ENCODE assay signal across 15 cellular contexts in the genomic region with DNA sequence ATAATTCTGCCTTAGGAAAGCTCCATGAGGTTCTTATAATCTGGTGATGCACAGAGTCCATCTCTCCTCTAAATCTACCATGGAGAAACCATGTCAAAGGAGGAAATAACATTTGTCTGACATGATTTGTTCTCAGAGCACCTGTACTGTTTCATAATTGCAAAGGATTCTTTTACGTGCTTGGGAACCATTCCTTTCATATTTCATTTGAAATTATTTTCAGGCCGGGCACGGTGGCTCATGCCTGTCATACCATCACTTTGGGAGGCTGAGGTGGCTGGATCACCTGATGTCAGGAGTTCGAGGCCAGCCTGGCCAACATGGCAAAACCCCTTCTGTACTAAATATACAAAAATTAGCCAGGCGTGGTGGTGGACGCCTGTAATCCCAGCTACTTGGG.
A peak's percentile ranks its signal among the peaks of the same experiment; 100 is the strongest.
DNase-seq lines count a peak whose midpoint lies in the region; ATAC-seq, FAIRE-seq and TF ChIP-seq lines count a peak whose summit lies in the region.
"Had no signal": no experiment of that assay in that cellular context is flagged by ENCODE, and none has a peak within 500 bp of the region (broad histone marks: within the 10 kb centered on the region; RNA-seq: fewer than 3 reads in every experiment).

No MANE protein-coding gene starts in this region.

- TF ChIP-seq EP300 in A549 (IDR thresholded peaks at IDR 0.05), result no peak; a peak in 1 of 5 replicates

- no peaks in the 10 kb centered on the region for H3K36me3 ChIP-seq in OCI-LY3 (replicated peaks; ENCODE audit: low read depth, low read length)
- no peaks in the 10 kb centered on the region for H3K36me3 ChIP-seq in left lung
- H3K36me3 ChIP-seq: MG63, SJSA1 had no signal

- H3K27me3 Mint-ChIP-seq in nephron (ENCODE audit: low read depth), result peaks cover 4% of the 10 kb centered on the region
- H3K27me3 Mint-ChIP-seq: B cell had no signal

- peak overlapping the region; percentile 12; the same call in 1 of the 2 replicates for H2AFZ ChIP-seq in OCI-LY3 (ENCODE audit: low read depth, low read length)

- H3K4me2 ChIP-seq in A549 (peak overlapping the region; percentile 83), OCI-LY3 (ENCODE audit: low read length) (peak overlapping the region; percentile 49)

- H3K4me3 ChIP-seq in A549 (no peak overlapping the region), OCI-LY3 (ENCODE audit: low read length) (peak overlapping the region; percentile 9; the same call in 1 of the 2 replicates), left lung (no peak overlapping the region)
- H3K4me3 ChIP-seq: MG63, SJSA1 had no signal

- H3K27me3 ChIP-seq in OCI-LY3 (ENCODE audit: low read depth, low read length) (no peaks in the 10 kb centered on the region), left lung (no peaks in the 10 kb centered on the region)
- H3K27me3 ChIP-seq: MG63, SJSA1 had no signal

- ATAC-seq in A549, result no peak
- ATAC-seq in left lung, result no peak

- H3K4me1 ChIP-seq in A549, result peaks cover 80% of the 10 kb centered on the region
- H3K4me1 ChIP-seq in OCI-LY3 (ENCODE audit: low read length), result peaks cover 99% of the 10 kb centered on the region
- peaks cover 0 to 36% of the 10 kb centered on the region in 2 donors for H3K4me1 ChIP-seq in left lung

- intact Hi-C loops in left lung (cut with DNase I), result no loop called here

- no peaks in the 10 kb centered on the region for H4K20me1 ChIP-seq in OCI-LY3 (ENCODE audit: insufficient read depth, low read length)

- H3K4me3 Mint-ChIP-seq in nephron, result no peak overlapping the region
- H3K4me3 Mint-ChIP-seq: B cell had no signal

- H3K9me3 Mint-ChIP-seq in nephron, result peaks cover 3% of the 10 kb centered on the region

- peak overlapping the region in 2 of 3 experiments; percentile 28 to 72 for H3K27ac Mint-ChIP-seq in nephron
- H3K27ac Mint-ChIP-seq: B cell had no signal

- TF ChIP-seq POLR2A in A549 (IDR thresholded peaks at IDR 0.05; ENCODE audit: low read length), result no peak

- CTCF ChIA-PET in A549 (lab: Yijun Ruan, JAX), result interaction anchor here (0.7 to 2.7 kb wide), 9 partner anchors 11 to 178 kb away, joined by 3 to 11 read pairs (median 3); no protein-coding TSS in a partner anchor

- no peak for TF ChIP-seq RAD21 in A549 (conservative IDR thresholded peaks at IDR 0.05 in 1 of 2, IDR thresholded peaks at IDR 0.05 in 1 of 2)

- no peaks in the 10 kb centered on the region for H3K36me3 Mint-ChIP-seq in nephron (ENCODE audit: low read depth)

- H3K9me3 ChIP-seq in A549, result no peaks in the 10 kb centered on the region
- H3K9me3 ChIP-seq in OCI-LY3 (ENCODE audit: insufficient read depth, low read length), result no peaks in the 10 kb centered on the region
- H3K9me3 ChIP-seq in left lung, result no peaks in the 10 kb centered on the region
- H3K9me3 ChIP-seq: MG63, SJSA1 had no signal

- FAIRE-seq in A549 (lab: Jason Lieb, UNC), result no peak

- peak overlapping the region; percentile 46; the same call in 1 of the 2 replicates for H3K9ac ChIP-seq in OCI-LY3 (ENCODE audit: low read length)

- TF ChIP-seq CTCF in A549 (IDR thresholded peaks at IDR 0.05), result no peak
- TF ChIP-seq CTCF in OCI-LY3 (IDR thresholded peaks at IDR 0.05; ENCODE audit: low read depth, low read length), result no peak
- TF ChIP-seq CTCF in nephron (IDR thresholded peaks at IDR 0.05; ENCODE audit: unreplicated experiment in 3 of 3), result no peak
- no peak for TF ChIP-seq CTCF in left lung (IDR thresholded peaks at IDR 0.05)

- no peaks in the 10 kb centered on the region for H3K79me2 ChIP-seq in OCI-LY3 (ENCODE audit: low read length)

- 84% methylated on average over 5 of the region's 6 CpGs for WGBS in A549 (ENCODE audit: missing lambda C conversion rate)

- H3K4me1 Mint-ChIP-seq in nephron, result peaks cover 44% of the 10 kb centered on the region

- no peak for DNase-seq in A549 (ENCODE audit: low read depth in 1 of 2, low spot score in 1 of 2)
- DNase-seq in epithelial cell of prostate (ENCODE audit: low read depth, low spot score), result no peak
- DNase-seq in LoVo (ENCODE audit: low spot score), result no peak
- no peak for DNase-seq in Kasumi-1 (lab: John Stamatoyannopoulos, UW)
- DNase-seq in glomerular visceral epithelial cell (ENCODE audit: extremely low spot score), result no peak
- DNase-seq in left lung, result no peak
- DNase-seq: H7, NCI-H526 had no signal

- H3K27ac ChIP-seq in A549, result peak overlapping the region; percentile 77 to 89; a peak in 5 of 6 replicates
- peak overlapping the region; percentile 69 for H3K27ac ChIP-seq in OCI-LY3 (ENCODE audit: low read length)
- peak overlapping the region; percentile 97 for H3K27ac ChIP-seq in epithelial cell of prostate
- H3K27ac ChIP-seq in left lung, result peak overlapping the region in 1 of 2 donors; percentile 1
- H3K27ac ChIP-seq: 22Rv1, RWPE1, SJSA1 had no signal

- POLR2A ChIA-PET in A549 (lab: Yijun Ruan, JAX), result interaction anchor here (1.0 to 1.5 kb wide), 2 partner anchors 64 to 66 kb away, joined by 4 to 5 read pairs; a partner anchor contains a TSS

TF ChIP-seq in A549, 52 proteins besides CTCF, POLR2A, EP300 and RAD21:
- TF ChIP-seq EHF (CRISPR knock-in tag; IDR thresholded peaks at IDR 0.05) (no peak), HDAC2 (IDR thresholded peaks at IDR 0.05) (no peak), FOXS1 (CRISPR knock-in tag; IDR thresholded peaks at IDR 0.05) (no peak), JUN (IDR thresholded peaks at IDR 0.05) (no peak), FOSL2 (IDR thresholded peaks at IDR 0.05) (no peak), FOSL2 (CRISPR knock-in tag; IDR thresholded peaks at IDR 0.05) (no peak), SREBF2 (IDR thresholded peaks at IDR 0.05) (no peak), HOXB5 (CRISPR knock-in tag; IDR thresholded peaks at IDR 0.05) (no peak), SMC3 (IDR thresholded peaks at IDR 0.05) (no peak; the same call in 2 of the 3 replicates), KDM5A (IDR thresholded peaks at IDR 0.05) (no peak), CHD4 (IDR thresholded peaks at IDR 0.05; ENCODE audit: borderline replicate concordance) (no peak), BHLHE40 (IDR thresholded peaks at IDR 0.05; ENCODE audit: low read depth, low read length) (no peak), ZSCAN20 (CRISPR knock-in tag; IDR thresholded peaks at IDR 0.05) (no peak), HOXB13 (CRISPR knock-in tag; IDR thresholded peaks at IDR 0.05; ENCODE audit: low read depth) (no peak), CBX2 (IDR thresholded peaks at IDR 0.05; ENCODE audit: borderline replicate concordance, low read depth) (no peak), ZFP36 (IDR thresholded peaks at IDR 0.05; ENCODE audit: borderline replicate concordance, partially characterized antibody) (no peak)
- TF ChIP-seq, protein P1, sequence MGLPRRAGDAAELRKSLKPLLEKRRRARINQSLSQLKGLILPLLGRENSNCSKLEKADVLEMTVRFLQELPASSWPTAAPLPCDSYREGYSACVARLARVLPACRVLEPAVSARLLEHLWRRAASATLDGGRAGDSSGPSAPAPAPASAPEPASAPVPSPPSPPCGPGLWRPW (IDR thresholded peaks at IDR 0.05), result no peak
- TF ChIP-seq, protein P2, sequence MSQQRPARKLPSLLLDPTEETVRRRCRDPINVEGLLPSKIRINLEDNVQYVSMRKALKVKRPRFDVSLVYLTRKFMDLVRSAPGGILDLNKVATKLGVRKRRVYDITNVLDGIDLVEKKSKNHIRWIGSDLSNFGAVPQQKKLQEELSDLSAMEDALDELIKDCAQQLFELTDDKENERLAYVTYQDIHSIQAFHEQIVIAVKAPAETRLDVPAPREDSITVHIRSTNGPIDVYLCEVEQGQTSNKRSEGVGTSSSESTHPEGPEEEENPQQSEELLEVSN (IDR thresholded peaks at IDR 0.05; ENCODE audit: borderline replicate concordance, low read depth), result no peak
- TF ChIP-seq, protein P3, sequence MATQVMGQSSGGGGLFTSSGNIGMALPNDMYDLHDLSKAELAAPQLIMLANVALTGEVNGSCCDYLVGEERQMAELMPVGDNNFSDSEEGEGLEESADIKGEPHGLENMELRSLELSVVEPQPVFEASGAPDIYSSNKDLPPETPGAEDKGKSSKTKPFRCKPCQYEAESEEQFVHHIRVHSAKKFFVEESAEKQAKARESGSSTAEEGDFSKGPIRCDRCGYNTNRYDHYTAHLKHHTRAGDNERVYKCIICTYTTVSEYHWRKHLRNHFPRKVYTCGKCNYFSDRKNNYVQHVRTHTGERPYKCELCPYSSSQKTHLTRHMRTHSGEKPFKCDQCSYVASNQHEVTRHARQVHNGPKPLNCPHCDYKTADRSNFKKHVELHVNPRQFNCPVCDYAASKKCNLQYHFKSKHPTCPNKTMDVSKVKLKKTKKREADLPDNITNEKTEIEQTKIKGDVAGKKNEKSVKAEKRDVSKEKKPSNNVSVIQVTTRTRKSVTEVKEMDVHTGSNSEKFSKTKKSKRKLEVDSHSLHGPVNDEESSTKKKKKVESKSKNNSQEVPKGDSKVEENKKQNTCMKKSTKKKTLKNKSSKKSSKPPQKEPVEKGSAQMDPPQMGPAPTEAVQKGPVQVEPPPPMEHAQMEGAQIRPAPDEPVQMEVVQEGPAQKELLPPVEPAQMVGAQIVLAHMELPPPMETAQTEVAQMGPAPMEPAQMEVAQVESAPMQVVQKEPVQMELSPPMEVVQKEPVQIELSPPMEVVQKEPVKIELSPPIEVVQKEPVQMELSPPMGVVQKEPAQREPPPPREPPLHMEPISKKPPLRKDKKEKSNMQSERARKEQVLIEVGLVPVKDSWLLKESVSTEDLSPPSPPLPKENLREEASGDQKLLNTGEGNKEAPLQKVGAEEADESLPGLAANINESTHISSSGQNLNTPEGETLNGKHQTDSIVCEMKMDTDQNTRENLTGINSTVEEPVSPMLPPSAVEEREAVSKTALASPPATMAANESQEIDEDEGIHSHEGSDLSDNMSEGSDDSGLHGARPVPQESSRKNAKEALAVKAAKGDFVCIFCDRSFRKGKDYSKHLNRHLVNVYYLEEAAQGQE (IDR thresholded peaks at IDR 0.05), result no peak
- TF ChIP-seq, protein P4, sequence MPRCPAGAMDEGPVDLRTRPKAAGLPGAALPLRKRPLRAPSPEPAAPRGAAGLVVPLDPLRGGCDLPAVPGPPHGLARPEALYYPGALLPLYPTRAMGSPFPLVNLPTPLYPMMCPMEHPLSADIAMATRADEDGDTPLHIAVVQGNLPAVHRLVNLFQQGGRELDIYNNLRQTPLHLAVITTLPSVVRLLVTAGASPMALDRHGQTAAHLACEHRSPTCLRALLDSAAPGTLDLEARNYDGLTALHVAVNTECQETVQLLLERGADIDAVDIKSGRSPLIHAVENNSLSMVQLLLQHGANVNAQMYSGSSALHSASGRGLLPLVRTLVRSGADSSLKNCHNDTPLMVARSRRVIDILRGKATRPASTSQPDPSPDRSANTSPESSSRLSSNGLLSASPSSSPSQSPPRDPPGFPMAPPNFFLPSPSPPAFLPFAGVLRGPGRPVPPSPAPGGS (IDR thresholded peaks at IDR 0.05), result no peak
TF ChIP-seq in A549: peak in this region for 0.
